Comparison of ENCODE assay signal across 24 cellular contexts in genomic region chr10:11446895-11447294, GRCh38.
"Had no signal": no experiment of that assay in that cellular context is flagged by ENCODE, and none has a peak within 500 bp of the region (broad histone marks: within the 10 kb centered on the region; RNA-seq: fewer than 3 reads in every experiment).

No MANE protein-coding gene starts in this region.

- H3K27ac Mint-ChIP-seq: activated CD4-positive, alpha-beta T cell treated with anti-CD3 and anti-CD28 coated beads for 36 hours; activated CD8-positive, alpha-beta T cell treated with anti-CD3 and anti-CD28 coated beads for 36 hours; activated naive CD4-positive, alpha-beta T cell treated with anti-CD3 and anti-CD28 coated beads, Interleukin-2, amount 10 ng/mL, durations not matched to agents 7 days and 5 days; activated naive CD8-positive, alpha-beta T cell treated with anti-CD3 and anti-CD28 coated beads for 36 hours; activated T-helper 17 cell treated with anti-CD3 and anti-CD28 coated beads, Interleukin-2, amount 50 U/mL, for 72 hours; T-cell had no signal

- H3K27me3 Mint-ChIP-seq: activated CD4-positive, alpha-beta T cell treated with anti-CD3 and anti-CD28 coated beads for 36 hours; activated CD8-positive, alpha-beta T cell treated with anti-CD3 and anti-CD28 coated beads for 36 hours; activated naive CD8-positive, alpha-beta T cell treated with anti-CD3 and anti-CD28 coated beads for 36 hours had no signal

- H3K36me3 ChIP-seq: brain microvascular endothelial cell, cardiac muscle cell had no signal

- H3K36me3 Mint-ChIP-seq: activated naive CD4-positive, alpha-beta T cell treated with anti-CD3 and anti-CD28 coated beads, Interleukin-2, amount 10 ng/mL, durations not matched to agents 7 days and 5 days; activated naive CD8-positive, alpha-beta T cell treated with anti-CD3 and anti-CD28 coated beads for 36 hours; T-cell had no signal

- ATAC-seq: activated CD4-positive, alpha-beta T cell treated with anti-CD3 and anti-CD28 coated beads for 36 hours; activated CD8-positive, alpha-beta T cell treated with anti-CD3 and anti-CD28 coated beads for 36 hours; activated T-helper 17 cell treated with anti-CD3 and anti-CD28 coated beads, Interleukin-2, amount 50 U/mL, for 72 hours; Panc1; Right ventricle myocardium inferior; T-cell had no signal

- H3K9me3 Mint-ChIP-seq: activated CD8-positive, alpha-beta T cell treated with anti-CD3 and anti-CD28 coated beads for 36 hours; activated naive CD4-positive, alpha-beta T cell treated with anti-CD3 and anti-CD28 coated beads, Interleukin-2, amount 10 ng/mL, durations not matched to agents 7 days and 5 days; activated naive CD8-positive, alpha-beta T cell treated with anti-CD3 and anti-CD28 coated beads for 36 hours; activated T-helper 17 cell treated with anti-CD3 and anti-CD28 coated beads, Interleukin-2, amount 50 U/mL, for 72 hours; T-cell had no signal

- H3K4me3 ChIP-seq: cardiac muscle cell, SK-N-MC had no signal

- H3K4me3 Mint-ChIP-seq: activated CD4-positive, alpha-beta T cell treated with anti-CD3 and anti-CD28 coated beads for 36 hours; activated CD8-positive, alpha-beta T cell treated with anti-CD3 and anti-CD28 coated beads for 36 hours; activated naive CD4-positive, alpha-beta T cell treated with anti-CD3 and anti-CD28 coated beads, Interleukin-2, amount 10 ng/mL, durations not matched to agents 7 days and 5 days; activated naive CD8-positive, alpha-beta T cell treated with anti-CD3 and anti-CD28 coated beads for 36 hours; activated T-helper 17 cell treated with anti-CD3 and anti-CD28 coated beads, Interleukin-2, amount 50 U/mL, for 72 hours; T-cell had no signal

- DNase-seq: activated CD4-positive, alpha-beta T cell treated with anti-CD3 and anti-CD28 coated beads for 36 hours; activated CD4-positive, alpha-beta T cell treated with anti-CD3 and anti-CD28 coated beads, Interleukin-2, amount 50 U/mL, for 1 hour; activated CD8-positive, alpha-beta T cell treated with anti-CD3 and anti-CD28 coated beads for 36 hours; activated gamma-delta T cell; activated naive CD4-positive, alpha-beta T cell treated with anti-CD3 and anti-CD28 coated beads, Interleukin-2, amount 10 ng/mL, durations not matched to agents 7 days and 5 days; activated naive CD8-positive, alpha-beta T cell treated with anti-CD3 and anti-CD28 coated beads for 36 hours; activated T-cell treated with anti-CD3 and anti-CD28 coated beads for 4 hours; brain microvascular endothelial cell; cerebellar nuclear complex; KBM-7; NCI-H1092; NCI-H1417 treated with DMSO at 0.1 percent for 48 hours; NCI-H2029 treated with DMSO at 0.1 percent for 48 hours; NCI-H345; NCI-H510A; NCI-H526 treated with DMSO at 0.1 percent for 48 hours; NCI-H82; OCI-M1; T-cell had no signal

- H3K4me1 Mint-ChIP-seq: activated naive CD8-positive, alpha-beta T cell treated with anti-CD3 and anti-CD28 coated beads for 36 hours had no signal

- H3K27me3 ChIP-seq: brain microvascular endothelial cell, cardiac muscle cell had no signal
